21 cellular contexts compared by ENCODE assay signal in genomic region chr7:78529392-78529791, GRCh38.
"Had no signal": no experiment of that assay in that cellular context is flagged by ENCODE, and none has a peak within 500 bp of the region (broad histone marks: within the 10 kb centered on the region; RNA-seq: fewer than 3 reads in every experiment).

No MANE protein-coding gene starts in this region.

- H3K36me3 ChIP-seq: gastroesophageal sphincter, heart right ventricle, left lung, neural progenitor cell, ovary, right lobe of liver, spleen, stomach, thoracic aorta, upper lobe of right lung had no signal

- H3K9me3 ChIP-seq: gastroesophageal sphincter, heart right ventricle, left lung, ovary, right lobe of liver, spleen, stomach, thoracic aorta, upper lobe of right lung had no signal

- H3K9ac ChIP-seq: neural progenitor cell had no signal

- H3K27ac ChIP-seq: gastroesophageal sphincter, heart right ventricle, left lung, neural progenitor cell, ovary, right lobe of liver, spleen, stomach, thoracic aorta, upper lobe of right lung had no signal

- H3K4me1 ChIP-seq: gastroesophageal sphincter, heart right ventricle, left lung, neural progenitor cell, right lobe of liver, spleen, stomach, upper lobe of right lung had no signal

- H3K27me3 ChIP-seq: dorsolateral prefrontal cortex, gastroesophageal sphincter, heart right ventricle, left lung, neural progenitor cell, ovary, right lobe of liver, spleen, stomach, upper lobe of right lung had no signal

- H2AFZ ChIP-seq: neural progenitor cell had no signal

- H3K4me3 ChIP-seq: gastroesophageal sphincter, heart right ventricle, left lung, neural progenitor cell, ovary, right lobe of liver, spleen, stomach, thoracic aorta, upper lobe of right lung had no signal

- H3K4me2 ChIP-seq: neural progenitor cell had no signal

- DNase-seq: activated CD4-positive, alpha-beta T cell treated with anti-CD3 and anti-CD28 coated beads for 1 hour; activated CD4-positive, alpha-beta T cell treated with anti-CD3 and anti-CD28 coated beads, Interleukin-2, amount 50 U/mL, for 4 hours; activated naive CD4-positive, alpha-beta T cell; activated naive CD8-positive, alpha-beta T cell treated with anti-CD3 and anti-CD28 coated beads, Interleukin-2, amount 10 ng/mL, durations not matched to agents 7 days and 5 days; activated T-cell treated with anti-CD3 and anti-CD28 coated beads for 4 hours; aorta; dorsolateral prefrontal cortex; endodermal cell; heart right ventricle; islet precursor cell; left lung; mammary epithelial cell; naive B cell; ovary; right lobe of liver; spleen; stomach; upper lobe of right lung had no signal
